ENCODE assay signal across 8 cellular contexts in genomic region chr12:95608252-95609033, GRCh38. TPM values are rescaled to one million over a fixed set of nuclear protein-coding genes. Genes with fewer than 3 reads are reported as not detected.
DNase-seq lines count a peak whose midpoint lies in the region; ATAC-seq, FAIRE-seq and TF ChIP-seq lines count a peak whose summit lies in the region.

No MANE protein-coding gene starts in this region.

- FAIRE-seq in kidney (lab: Jason Lieb, UNC) = no peak

- H3K4ac ChIP-seq in H9 (ENCODE audit: low read depth, low read length) = no peak overlapping the region

- intact Hi-C loops in Right ventricle myocardium inferior (cut with DNase I) (no loop called here), sciatic nerve (cut with DNase I) (no loop called here), kidney (cut with DNase I) (no loop called here)

- H2AFZ ChIP-seq in H9 (ENCODE audit: low read length) = no peak overlapping the region

- H3K18ac ChIP-seq in H9 (ENCODE audit: insufficient read length, low read depth, low read length) = no peak overlapping the region

- no peaks in the 10 kb centered on the region for H3K23me2 ChIP-seq in H9 (ENCODE audit: insufficient read length, low read depth, low read length, poor library complexity, severe bottlenecking)

- no peak overlapping the region for H3K4me3 ChIP-seq in kidney (ENCODE audit: low read length in 2 of 2)

- H3K23ac ChIP-seq in H9 (ENCODE audit: insufficient read length, low read depth, low read length) = no peak overlapping the region

- POLR2A ChIA-PET in RWPE1 (lab: Yijun Ruan, JAX; ENCODE audit: low non-redundant PET) = no interaction called here

- ATAC-seq in Right ventricle myocardium inferior (peak; percentile 82), sciatic nerve (peak; percentile 86), GM19023 (IDR thresholded peaks at IDR 0.05; ENCODE audit: unreplicated experiment) (no peak)

- H3K9me3 ChIP-seq in H9 (ENCODE audit: control insufficient read depth, low read depth, low read length) (no peaks in the 10 kb centered on the region), kidney (ENCODE audit: control insufficient read depth in 1 of 2, low read length in 2 of 2) (no peaks in the 10 kb centered on the region)

- H3K36me3 Mint-ChIP-seq in H9 (ENCODE audit: insufficient read depth in 1 of 3, low read depth in 3 of 3) = peaks cover 0 to 4% (median 3%) of the 10 kb centered on the region in 3 experiments; a peak in 2 of 7 replicates

- no peak overlapping the region for H3K9ac ChIP-seq in H9 (ENCODE audit: extremely low read depth, insufficient read length, low read length)
- H3K9ac ChIP-seq in kidney (ENCODE audit: low read length in 2 of 2) = no peak overlapping the region

- H2AK5ac ChIP-seq in H9 (ENCODE audit: insufficient read length, low read length) = no peak overlapping the region

- H3T11ph ChIP-seq in H9 (ENCODE audit: low read length) = no peak overlapping the region

- H3K4me1 Mint-ChIP-seq in H9 = peaks cover 39 to 40% of the 10 kb centered on the region in 2 experiments

- H4K20me1 ChIP-seq in H9 (ENCODE audit: control insufficient read depth, insufficient read depth, insufficient read length) = no peaks in the 10 kb centered on the region

- TF ChIP-seq CTCF in H9 (conservative IDR thresholded peaks at IDR 0.05) (no peak), RWPE1 (conservative IDR thresholded peaks at IDR 0.05; ENCODE audit: low read depth) (no peak), kidney (IDR thresholded peaks at IDR 0.05; ENCODE audit: borderline replicate concordance, extremely low read depth, insufficient read depth) (no peak)

- no peaks in the 10 kb centered on the region for H3K27me3 Mint-ChIP-seq in H9 (ENCODE audit: low read depth)

- H3K27ac ChIP-seq in H9 (ENCODE audit: insufficient read length, low read depth, low read length) (peak overlapping the region; percentile 20), RWPE1 (peak overlapping the region; percentile 81), kidney (ENCODE audit: low read depth in 2 of 2, low read length in 2 of 2) (peak overlapping the region in 1 of 2 donors; percentile 41)

- H2BK15ac ChIP-seq in H9 (ENCODE audit: low read depth, low read length) = no peak overlapping the region

- H3K79me2 ChIP-seq in H9 (ENCODE audit: insufficient read depth, low read length) = no peaks in the 10 kb centered on the region

- H2BK120ac ChIP-seq in H9 (ENCODE audit: low read depth, low read length, poor library complexity, severe bottlenecking) = no peak overlapping the region

- no peak overlapping the region for H2BK20ac ChIP-seq in H9 (ENCODE audit: low read depth, low read length, poor library complexity, severe bottlenecking)

- no peaks in the 10 kb centered on the region for H3K36me3 ChIP-seq in kidney (ENCODE audit: control insufficient read depth in 1 of 2, insufficient read depth in 2 of 2, low read length in 2 of 2)

- H3K4me3 Mint-ChIP-seq in H9 = no peak overlapping the region

- no peak overlapping the region for H3K14ac ChIP-seq in H9 (ENCODE audit: insufficient read depth, low read length)

- no peaks in the 10 kb centered on the region; the same call in 1 of the 2 replicates for H3K4me1 ChIP-seq in H9 (ENCODE audit: insufficient read depth, low read length)
- H3K4me1 ChIP-seq in kidney (ENCODE audit: control insufficient read depth in 1 of 2, insufficient read depth in 1 of 2, low read depth in 1 of 2, low read length in 2 of 2) = no peaks in the 10 kb centered on the region

- no peak overlapping the region for H4K91ac ChIP-seq in H9 (ENCODE audit: insufficient read length, low read depth, low read length)

- H2BK12ac ChIP-seq in H9 (ENCODE audit: insufficient read length, low read depth, low read length) = no peak overlapping the region

- no peak overlapping the region for H3K56ac ChIP-seq in H9 (ENCODE audit: insufficient read length, low read depth, low read length)

- no peak overlapping the region for H4K5ac ChIP-seq in H9 (ENCODE audit: insufficient read length, low read depth, low read length)

- CTCF ChIA-PET in RWPE1 (lab: Yijun Ruan, JAX) = interaction anchor here (0.6 kb wide), 1 partner anchor 670 kb away, joined by 3 read pairs; no protein-coding TSS in a partner anchor

- DNase-seq in H9 (peak; percentile 78), RWPE1 (ENCODE audit: low spot score) (peak; percentile 63), Right ventricle myocardium inferior (ENCODE audit: missing footprints) (peak; percentile 81), sciatic nerve (ENCODE audit: low spot score) (no peak), SKM-1 treated with dmso at 0.1 percent for 144 hours (lab: John Stamatoyannopoulos, UW; ENCODE audit: unreplicated experiment) (no peak), DMS114 treated with DMSO at 0.1 percent for 48 hours (lab: John Stamatoyannopoulos, UW; ENCODE audit: unreplicated experiment) (no peak), kidney (no peak)

- no peaks in the 10 kb centered on the region for H3K9me3 Mint-ChIP-seq in H9

- no CpG with 5 or more reads among the region's 13 CpGs for WGBS in H9 (ENCODE audit: extremely low coverage, insufficient read length, low lambda C conversion rate)

- H3K27ac Mint-ChIP-seq in H9 = peak overlapping the region; percentile 11 to 88 (median 78); a peak in 5 of 7 replicates

- H2BK5ac ChIP-seq in H9 (ENCODE audit: insufficient read length, low read length) = no peak overlapping the region

- no peaks in the 10 kb centered on the region for H3K79me1 ChIP-seq in H9 (ENCODE audit: insufficient read depth, low read depth, low read length, poor library complexity, severe bottlenecking)

- no peak overlapping the region for H4K8ac ChIP-seq in H9 (replicated peaks; ENCODE audit: insufficient read length, low read depth, low read length)

- no peaks in the 10 kb centered on the region for H3K27me3 ChIP-seq in H9 (ENCODE audit: insufficient read depth, low read length)

- peak overlapping the region; percentile 10 for H3K4me2 ChIP-seq in H9 (ENCODE audit: insufficient read depth, insufficient read length, low read length)

RNA-seq across cellular contexts. Expression of gene USP44, which starts 57.2 kb away (rescaled TPM):
- 181 and 185 TPM in 2 replicates for total RNA-seq in H9 (2021)
- total RNA-seq in Right ventricle myocardium inferior = 1.0 TPM
- total RNA-seq in sciatic nerve = 8.0 TPM
- 2.8 TPM for total RNA-seq in kidney
- polyA plus RNA-seq in kidney (ENCODE audit: insufficient read depth, low read depth, low replicate concordance) = 0.52 TPM

Comparison
In these comparisons a context has a peak if more than half of its experiments do, and no peak if none do; other contexts are left out.
1. DNase-seq: peak in H9 (single experiment), RWPE1 (single experiment) and Right ventricle myocardium inferior (single experiment); none in sciatic nerve (single experiment), SKM-1 treated with dmso at 0.1 percent for 144 hours (single experiment), DMS114 treated with DMSO at 0.1 percent for 48 hours (single experiment) and kidney (single experiment).
2. RNA of gene USP44, which starts 57.2 kb away (total RNA-seq): 181 to 185 TPM in H9; 8.0 TPM in sciatic nerve (single experiment), 2.8 TPM in kidney (single experiment) and 1.0 TPM in Right ventricle myocardium inferior (single experiment); every median in the first group is over 10 times any median in the second.